ENCODE assay signal across 8 cellular contexts in the genomic region with DNA sequence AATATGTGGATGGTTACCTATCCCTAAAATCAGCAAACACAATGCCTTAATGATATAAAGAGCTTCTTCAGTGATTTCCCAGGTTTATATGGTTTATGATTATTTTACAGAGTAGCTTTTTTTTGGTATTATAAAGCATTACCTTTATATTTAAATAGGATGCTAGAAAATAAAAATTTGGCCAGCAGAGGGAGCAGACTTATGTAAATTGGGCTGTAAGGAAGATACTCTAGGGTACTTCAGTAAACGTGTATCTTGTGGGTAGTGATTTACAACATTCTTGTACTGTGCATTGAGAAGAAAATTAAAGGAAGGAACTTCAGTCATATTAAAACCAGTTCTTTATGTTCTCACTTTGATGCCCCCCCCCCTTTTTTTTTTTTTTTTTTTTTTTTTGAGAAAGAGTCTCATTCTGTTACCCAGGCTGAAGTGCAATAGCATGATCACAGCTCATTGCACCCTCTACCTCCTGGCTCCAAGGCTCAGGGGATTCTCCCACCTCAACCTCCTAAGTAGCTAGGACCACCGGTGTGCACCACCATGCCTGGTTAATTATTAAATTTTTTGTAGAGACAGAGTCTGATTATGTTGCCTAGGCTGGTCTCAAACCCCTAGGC.
DNase-seq lines count a peak whose midpoint lies in the region; ATAC-seq and TF ChIP-seq lines count a peak whose summit lies in the region.

No MANE protein-coding gene starts in this region.

- H3K4me3 ChIP-seq in dorsolateral prefrontal cortex = no peak overlapping the region

- H3K27ac ChIP-seq in dorsolateral prefrontal cortex = peak overlapping the region in 12 of 59 donors; percentile 2 to 54 (median 26)

- DNase-seq in AG08396 (ENCODE audit: low spot score) = peak; percentile 17
- DNase-seq in GM13976 (ENCODE audit: low spot score) = no peak
- DNase-seq in HS-27A (ENCODE audit: low read depth) = peak; percentile 36
- peak; percentile 77 for DNase-seq in OCI-M1 (lab: John Stamatoyannopoulos, UW)
- DNase-seq in dorsolateral prefrontal cortex = no peak
- DNase-seq in middle frontal gyrus (ENCODE audit: extremely low spot score, low spot score) = peak; percentile 41
- no peak for DNase-seq in activated naive CD4-positive, alpha-beta T cell treated with Interleukin-2 at 50 U/mL for 16 hours

- ATAC-seq in HG02970 (IDR thresholded peaks at IDR 0.05; ENCODE audit: low FRiP score, unreplicated experiment) = no peak

- in situ Hi-C loops in GM13976 (cut with MboI; ENCODE audit: low sequenced_read_pairs, unreplicated experiment) = no loop called here

- intact Hi-C loops in dorsolateral prefrontal cortex (cut with DNase I) = no loop called here

- peak; percentile 16 for TF ChIP-seq CTCF in GM13976 (IDR thresholded peaks at IDR 0.05; ENCODE audit: borderline replicate concordance, control extremely low read depth, extremely low read depth, insufficient read depth, missing control alignments)
- TF ChIP-seq CTCF in dorsolateral prefrontal cortex (IDR thresholded peaks at IDR 0.05 in 54 of 56, conservative IDR thresholded peaks at IDR 0.05 in 2 of 56; ENCODE audit: low read depth in 1 of 56, partially characterized antibody in 56 of 56) = peak; percentile 43 to 78 (median 65)

- H3K27me3 ChIP-seq in dorsolateral prefrontal cortex = no peaks in the 10 kb centered on the region

Comparison
In these comparisons a context has a peak if more than half of its experiments do, and no peak if none do; other contexts are left out.
1. DNase-seq: peak in AG08396 (single experiment), HS-27A (single experiment), OCI-M1 (single experiment) and middle frontal gyrus (single experiment); none in GM13976 (single experiment), dorsolateral prefrontal cortex (0 of 10) and activated naive CD4-positive, alpha-beta T cell treated with Interleukin-2 at 50 U/mL for 16 hours (single experiment).